ENCODE assay signal across 9 cellular contexts in genomic region chr17:35740997-35741931, GRCh38. TPM values are rescaled to one million over a fixed set of nuclear protein-coding genes. Genes with fewer than 3 reads are reported as not detected.
A peak's percentile ranks its signal among the peaks of the same experiment; 100 is the strongest.
DNase-seq lines count a peak whose midpoint lies in the region; ATAC-seq, FAIRE-seq and TF ChIP-seq lines count a peak whose summit lies in the region.
"Had no signal": no experiment of that assay in that cellular context is flagged by ENCODE, and none has a peak within 500 bp of the region (broad histone marks: within the 10 kb centered on the region; RNA-seq: fewer than 3 reads in every experiment).

No MANE protein-coding gene starts in this region.

- in situ Hi-C loops in GM13976 (cut with MboI; ENCODE audit: low sequenced_read_pairs, unreplicated experiment): loop anchor here (5.0 to 25.0 kb wide), 3 partner anchors 119 to 579 kb away; no protein-coding TSS in a partner anchor
- in situ Hi-C loops in K562 (cut with MboI): loop anchor here (10.0 to 25.0 kb wide), 2 partner anchors 596 to 1304 kb away; partner anchors contain the start of genes NLE1 and UNC45B

- intact Hi-C loops in K562 (cut with micrococcal nuclease): no loop called here

- TF ChIP-seq POLR2A in K562 (conservative IDR thresholded peaks at IDR 0.05): no peak

- no TSS peak for BruUV-seq in K562 (replicated peaks; lab: Mats Ljungman, UMichigan)

- CTCF ChIA-PET in K562 (lab: Yijun Ruan, JAX; ENCODE audit: low intra/inter-chr PET ratio): no interaction called here

- WGBS in K562 (ENCODE audit: insufficient coverage, low coverage, missing lambda C conversion rate): 22% methylated on average over 61 of the region's 73 CpGs
- WGBS in lung, 2 donors: 18 to 19% methylated on average over 71 to 73 of the region's 73 CpGs

- TF ChIP-seq CTCF in GM13976 (IDR thresholded peaks at IDR 0.05; ENCODE audit: borderline replicate concordance, control extremely low read depth, extremely low read depth, insufficient read depth, missing control alignments): no peak
- TF ChIP-seq CTCF in K562 (IDR thresholded peaks at IDR 0.05 in 2 of 3, conservative IDR thresholded peaks at IDR 0.05 in 1 of 3; ENCODE audit: insufficient read depth in 2 of 3, low read depth in 1 of 3, low read length in 3 of 3): peak in 1 of 3 experiments; percentile 13; a peak in 1 of 6 replicates
- TF ChIP-seq CTCF in lung (IDR thresholded peaks at IDR 0.05; ENCODE audit: control extremely low read depth, extremely low read depth): no peak

- H3K9ac ChIP-seq in K562 (ENCODE audit: insufficient read depth in 1 of 2, low read depth in 2 of 2, low read length in 2 of 2): peak overlapping the region in 1 of 2 experiments; percentile 74; a peak in 2 of 4 replicates

- TF ChIP-seq RAD21 in K562 (CRISPR knock-in tag; conservative IDR thresholded peaks at IDR 0.05 in 1 of 2, IDR thresholded peaks at IDR 0.05 in 1 of 2): no peak

- H3K9me1 ChIP-seq in K562 (ENCODE audit: control insufficient read depth, insufficient read depth, low read length): peaks cover 4% of the 10 kb centered on the region

- H4K20me1 ChIP-seq in K562 (replicated peaks; ENCODE audit: control insufficient read depth, insufficient read depth, low read length): peaks cover 7% of the 10 kb centered on the region

- H3K9me3 ChIP-seq in K562 (replicated peaks; ENCODE audit: control insufficient read depth, insufficient read depth, low read depth, low read length) (no peaks in the 10 kb centered on the region), lung (ENCODE audit: control insufficient read depth in 2 of 2, insufficient read depth in 1 of 2, low read length in 1 of 2) (peaks cover 0 to 4% of the 10 kb centered on the region in 2 donors)

- H3K4me3 ChIP-seq in K562: no peak overlapping the region
- no peak overlapping the region for H3K4me3 ChIP-seq in lung

- H3K27me3 ChIP-seq in K562 (ENCODE audit: control insufficient read depth in 2 of 2, insufficient read depth in 2 of 2, low read length in 2 of 2): peaks cover 25 to 69% of the 10 kb centered on the region in 2 experiments
- peaks cover 4% of the 10 kb centered on the region for H3K27me3 ChIP-seq in lung (ENCODE audit: control insufficient read depth, insufficient read depth)

- H2AFZ ChIP-seq in K562 (ENCODE audit: low read depth, low read length): no peak overlapping the region

- H3K36me3 ChIP-seq in K562 (ENCODE audit: control insufficient read depth, insufficient read depth, low read length): no peaks in the 10 kb centered on the region
- no peaks in the 10 kb centered on the region for H3K36me3 ChIP-seq in lung (ENCODE audit: control insufficient read depth in 2 of 2, insufficient read depth in 2 of 2, low read length in 2 of 2)

- peaks cover 0 to 12% of the 10 kb centered on the region in 2 experiments; a peak in 2 of 5 replicates for H3K4me1 ChIP-seq in K562 (replicated peaks in 1 of 2; ENCODE audit: control insufficient read depth in 2 of 2, insufficient read depth in 2 of 2, low read length in 2 of 2)
- H3K4me1 ChIP-seq in lung (ENCODE audit: control insufficient read depth in 2 of 2, insufficient read depth in 2 of 2, low read length in 2 of 2): peaks cover 7 to 9% of the 10 kb centered on the region in 2 donors

- DNase-seq in 8988T (peak; percentile 34), GM13976 (ENCODE audit: low spot score) (peak; percentile 28), K562 (ENCODE audit: extremely low read depth in 1 of 4, low spot score in 3 of 4) (peak in 3 of 4 experiments; percentile 36 to 79 (median 73)), lung (ENCODE audit: low spot score) (no peak), kidney tubule cell (ENCODE audit: low spot score) (no peak), cerebellum (ENCODE audit: low spot score) (no peak), GM03348 (ENCODE audit: low spot score) (no peak)
- no peak for DNase-seq in effector CD4-positive, alpha-beta T cell

- POLR2A ChIA-PET in K562 (lab: Yijun Ruan, JAX): no interaction called here

- peak; percentile 75 for ATAC-seq in K562
- ATAC-seq in lung (ENCODE audit: insufficient read depth, low FRiP score): peak; percentile 36

- no peak for TF ChIP-seq EP300 in K562 (IDR thresholded peaks at IDR 0.05; ENCODE audit: low read length)

- H3K79me2 ChIP-seq in K562 (ENCODE audit: control insufficient read depth, insufficient read depth, low read length): no peaks in the 10 kb centered on the region

- H3K27ac ChIP-seq in K562 (ENCODE audit: extremely low read depth, low read depth, low read length) (no peak overlapping the region), lung (ENCODE audit: low read depth in 1 of 2, low read length in 1 of 2) (no peak overlapping the region)

- H3K4me2 ChIP-seq in K562 (ENCODE audit: insufficient read depth, low read length): 0 out of 2 replicates have a peak overlapping the region, but pooled peaks have one; percentile 11

- FAIRE-seq in K562 (lab: Jason Lieb, UNC): no peak

RNA-seq across cellular contexts. Expression of gene RASL10B, which starts 9.8 kb away (rescaled TPM):
- total RNA-seq in K562 (2011; cell fraction: chromatin; rRNA removed; ENCODE audit: low replicate concordance): 0.32 TPM in 1 of 2 replicates, not detected in the other
- total RNA-seq in K562 (2011; cell fraction: nucleolus; rRNA removed): 0.17 and 1.4 TPM in 2 replicates
- 0.81 TPM in 1 of 2 replicates, not detected in the other for total RNA-seq in K562 (2011; cell fraction: nucleoplasm; rRNA removed)
- total RNA-seq in K562 (2014; rRNA removed) (0.14 and 0.16 TPM in 2 replicates), K562 (2014; rRNA removed; fragmentation: Illumina TruSeq; extraction: Trizol) (0.04 and 0.06 TPM in 2 replicates), K562 (2015; rRNA removed; fragmentation: Illumina TruSeq; extraction: Trizol) (0.07 and 0.11 TPM in 2 replicates), K562 (2021) (0.11 and 0.22 TPM in 2 replicates), lung (under 1 TPM in 1 of 2 donors, not detected in 1; 0.80 TPM), cerebellum (5.3 TPM)
- polyA plus RNA-seq in K562 (2011; rRNA removed) (0.16 and 0.31 TPM in 2 replicates), K562 (2014; fragmentation: Illumina TruSeq; extraction: Trizol) (0.11 and 0.12 TPM in 2 replicates), K562 (2014; fragmentation: Nextera tagmentation; extraction: Ambion mirVana) (not detected), K562 (2014; rRNA removed) (0.03 and 0.27 TPM in 2 replicates), lung (under 1 TPM; 0.57 to 1.00 TPM)
- 0.15 and 0.46 TPM in 2 replicates for polyA plus RNA-seq in K562 (2011; cell fraction: cytosol; rRNA removed)
- 0.04 and 0.46 TPM in 2 replicates for polyA plus RNA-seq in K562 (2011; cell fraction: nucleus; rRNA removed)
- polyA plus RNA-seq in K562 (2012): 0.08 and 0.16 TPM in 2 replicates
- 0.09 and 0.25 TPM in 2 replicates for polyA minus RNA-seq in K562 (2011; rRNA and poly(A)+ RNA removed)
- not detected in 2 replicates for polyA minus RNA-seq in K562 (2011; cell fraction: cytosol; rRNA and poly(A)+ RNA removed)
- polyA minus RNA-seq in K562 (2011; cell fraction: nucleus; rRNA and poly(A)+ RNA removed): 0.11 and 0.67 TPM in 2 replicates

RNA-seq across cellular contexts. Expression of gene GAS2L2, which starts 11.8 kb away (rescaled TPM):
- 0.09 TPM in 1 of 2 replicates, not detected in the other for total RNA-seq in K562 (2011; cell fraction: chromatin; rRNA removed; ENCODE audit: low replicate concordance)
- total RNA-seq in K562 (2011; cell fraction: nucleolus; rRNA removed): not detected in 2 replicates
- total RNA-seq in K562 (2011; cell fraction: nucleoplasm; rRNA removed): not detected in 2 replicates
- not detected in 2 replicates for total RNA-seq in K562 (2014; rRNA removed)
- total RNA-seq in K562 (2014; rRNA removed; fragmentation: Illumina TruSeq; extraction: Trizol): not detected in 2 replicates
- not detected in 2 replicates for total RNA-seq in K562 (2015; rRNA removed; fragmentation: Illumina TruSeq; extraction: Trizol)
- total RNA-seq in K562 (2021): not detected in 2 replicates
- polyA plus RNA-seq in K562 (2011; rRNA removed): not detected in 2 replicates
- polyA plus RNA-seq in K562 (2011; cell fraction: cytosol; rRNA removed): 0.01 TPM in 1 of 2 replicates, not detected in the other
- 0.03 and 0.10 TPM in 2 replicates for polyA plus RNA-seq in K562 (2011; cell fraction: nucleus; rRNA removed)
- 0.03 TPM in 1 of 2 replicates, not detected in the other for polyA plus RNA-seq in K562 (2012)
- not detected in 2 replicates for polyA plus RNA-seq in K562 (2014; fragmentation: Illumina TruSeq; extraction: Trizol)
- not detected for polyA plus RNA-seq in K562 (2014; fragmentation: Nextera tagmentation; extraction: Ambion mirVana)
- not detected in 2 replicates for polyA plus RNA-seq in K562 (2014; rRNA removed)
- not detected in 2 replicates for polyA minus RNA-seq in K562 (2011; rRNA and poly(A)+ RNA removed)
- not detected in 2 replicates for polyA minus RNA-seq in K562 (2011; cell fraction: cytosol; rRNA and poly(A)+ RNA removed)
- polyA minus RNA-seq in K562 (2011; cell fraction: nucleus; rRNA and poly(A)+ RNA removed): not detected in 2 replicates
- total RNA-seq in lung: 10 to 100 TPM in 1 of 2 donors, 1 to 10 TPM in 1; 4.6 to 11.5 TPM
- polyA plus RNA-seq in lung: 1 to 10 TPM; 1.6 to 3.3 TPM
- 0.36 TPM for total RNA-seq in cerebellum
- total RNA-seq: T-helper 2 cell treated with Interferon-gamma antibody and Interleukin-4, amounts not matched to agents 100 ng/mL and 5 ng/mL, for 36 hours had no signal

RNA-seq across cellular contexts. Expression of gene C17orf50, which starts 19.4 kb away (rescaled TPM):
- total RNA-seq in K562 (2011; cell fraction: chromatin; rRNA removed; ENCODE audit: low replicate concordance): not detected in 2 replicates
- total RNA-seq in K562 (2011; cell fraction: nucleolus; rRNA removed): not detected in 2 replicates
- not detected in 2 replicates for total RNA-seq in K562 (2011; cell fraction: nucleoplasm; rRNA removed)
- total RNA-seq in K562 (2014; rRNA removed) (not detected in 2 replicates), K562 (2014; rRNA removed; fragmentation: Illumina TruSeq; extraction: Trizol) (not detected in 2 replicates), K562 (2015; rRNA removed; fragmentation: Illumina TruSeq; extraction: Trizol) (not detected in 2 replicates), K562 (2021) (not detected in 2 replicates), lung (under 1 TPM in 1 of 2 donors, not detected in 1; 0.40 TPM), cerebellum (not detected)
- polyA plus RNA-seq in K562 (2011; rRNA removed) (not detected in 2 replicates), K562 (2014; fragmentation: Illumina TruSeq; extraction: Trizol) (not detected in 2 replicates), K562 (2014; fragmentation: Nextera tagmentation; extraction: Ambion mirVana) (not detected), K562 (2014; rRNA removed) (not detected in 2 replicates), lung (under 1 TPM; 0.18 to 0.26 TPM)
- not detected in 2 replicates for polyA plus RNA-seq in K562 (2011; cell fraction: cytosol; rRNA removed)
- polyA plus RNA-seq in K562 (2011; cell fraction: nucleus; rRNA removed): not detected in 2 replicates
- polyA plus RNA-seq in K562 (2012): not detected in 2 replicates
- polyA minus RNA-seq in K562 (2011; rRNA and poly(A)+ RNA removed): not detected in 2 replicates
- not detected in 2 replicates for polyA minus RNA-seq in K562 (2011; cell fraction: cytosol; rRNA and poly(A)+ RNA removed)
- not detected in 2 replicates for polyA minus RNA-seq in K562 (2011; cell fraction: nucleus; rRNA and poly(A)+ RNA removed)
- total RNA-seq: T-helper 2 cell treated with Interferon-gamma antibody and Interleukin-4, amounts not matched to agents 100 ng/mL and 5 ng/mL, for 36 hours had no signal

RNA-seq across cellular contexts. Expression of gene MMP28, which starts 54.2 kb away (rescaled TPM):
- not detected in 2 replicates for total RNA-seq in K562 (2011; cell fraction: chromatin; rRNA removed; ENCODE audit: low replicate concordance)
- not detected in 2 replicates for total RNA-seq in K562 (2011; cell fraction: nucleolus; rRNA removed)
- not detected in 2 replicates for total RNA-seq in K562 (2011; cell fraction: nucleoplasm; rRNA removed)
- total RNA-seq in K562 (2014; rRNA removed) (not detected in 2 replicates), K562 (2014; rRNA removed; fragmentation: Illumina TruSeq; extraction: Trizol) (not detected in 2 replicates), K562 (2015; rRNA removed; fragmentation: Illumina TruSeq; extraction: Trizol) (not detected in 2 replicates), K562 (2021) (not detected in 2 replicates), lung (10 to 100 TPM; 30.5 to 54.5 TPM), cerebellum (4.9 TPM)
- polyA plus RNA-seq in K562 (2011; rRNA removed) (not detected in 2 replicates), K562 (2014; fragmentation: Illumina TruSeq; extraction: Trizol) (not detected in 2 replicates), K562 (2014; fragmentation: Nextera tagmentation; extraction: Ambion mirVana) (not detected), K562 (2014; rRNA removed) (not detected in 2 replicates), lung (10 to 100 TPM; 34.2 to 72.6 TPM)
- polyA plus RNA-seq in K562 (2011; cell fraction: cytosol; rRNA removed): not detected in 2 replicates
- polyA plus RNA-seq in K562 (2011; cell fraction: nucleus; rRNA removed): not detected in 2 replicates
- not detected in 2 replicates for polyA plus RNA-seq in K562 (2012)
- polyA minus RNA-seq in K562 (2011; rRNA and poly(A)+ RNA removed): not detected in 2 replicates
- not detected in 2 replicates for polyA minus RNA-seq in K562 (2011; cell fraction: cytosol; rRNA and poly(A)+ RNA removed)
- polyA minus RNA-seq in K562 (2011; cell fraction: nucleus; rRNA and poly(A)+ RNA removed): 0.27 TPM in 1 of 2 replicates, not detected in the other
- total RNA-seq: T-helper 2 cell treated with Interferon-gamma antibody and Interleukin-4, amounts not matched to agents 100 ng/mL and 5 ng/mL, for 36 hours had no signal

Comparison
In these comparisons a context has a peak if more than half of its experiments do, and no peak if none do; other contexts are left out.
1. DNase-seq: peak in 8988T (single experiment), GM13976 (single experiment) and K562 (3 of 4); none in lung (single experiment), kidney tubule cell (single experiment), effector CD4-positive, alpha-beta T cell (single experiment), cerebellum (single experiment) and GM03348 (single experiment).